In the genomic region with DNA sequence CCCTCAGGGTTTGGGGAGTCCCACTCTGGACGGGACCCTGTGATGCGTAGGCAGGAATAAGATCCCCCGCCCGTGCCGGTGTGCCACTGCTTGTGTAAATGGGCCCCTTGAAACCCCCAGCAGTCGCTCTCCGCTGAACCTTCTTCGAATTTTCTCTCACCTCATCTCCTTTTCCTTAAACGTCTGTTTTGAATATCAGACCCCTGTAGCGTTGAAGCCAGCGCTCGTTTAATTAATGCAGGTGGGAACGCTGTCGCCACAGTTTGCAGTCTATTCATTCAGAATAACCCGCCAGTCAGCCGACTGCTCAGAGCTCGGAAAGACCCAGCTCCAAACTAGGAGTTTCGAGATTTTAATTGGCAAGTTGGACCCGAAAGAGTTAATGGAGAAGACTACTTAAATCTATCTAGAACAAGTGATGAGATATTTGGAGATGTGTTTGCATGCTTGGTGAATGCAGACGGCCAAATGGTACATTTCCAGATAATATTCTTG, we compare ENCODE assay signal across 8 cellular contexts. TPM values are rescaled to one million over a fixed set of nuclear protein-coding genes. Genes with fewer than 3 reads are reported as not detected.
DNase-seq lines count a peak whose midpoint lies in the region; ATAC-seq and TF ChIP-seq lines count a peak whose summit lies in the region.

No MANE protein-coding gene starts in this region.

- H3K9me3 ChIP-seq in cardiac muscle cell (ENCODE audit: low read depth) (no peaks in the 10 kb centered on the region), stomach smooth muscle (ENCODE audit: control insufficient read depth in 2 of 2, low read length in 2 of 2) (no peaks in the 10 kb centered on the region)

- H3K27ac ChIP-seq in cardiac muscle cell (peak overlapping the region; percentile 77), HL-60 (replicated peaks) (peak overlapping the region; percentile 78), stomach smooth muscle (ENCODE audit: low read length) (peak overlapping the region; percentile 74)

- H3K4me3 ChIP-seq in cardiac muscle cell (peak overlapping the region; percentile 94), HL-60 (replicated peaks; ENCODE audit: insufficient read depth, low read length) (peak overlapping the region; percentile 93), stomach smooth muscle (ENCODE audit: low read length in 2 of 2) (peak overlapping the region; percentile 93 to 96)

- TF ChIP-seq CTCF in cardiac muscle cell (IDR thresholded peaks at IDR 0.05; ENCODE audit: low read depth, low read length) (no peak), HL-60 (IDR thresholded peaks at IDR 0.05; ENCODE audit: insufficient read depth, low read length) (no peak)

- intact Hi-C loops in Right ventricle myocardium superior (cut with DNase I) = loop anchor here (5.0 kb wide), 1 partner anchor 98 kb away; a partner anchor contains a TSS

- peak overlapping the region; percentile 88 for H3K27ac Mint-ChIP-seq in activated naive CD8-positive, alpha-beta T cell treated with anti-CD3 and anti-CD28 coated beads, Interleukin-2, amount 50 U/mL, for 24 hours

- H3K36me3 ChIP-seq in cardiac muscle cell (peaks cover 8% of the 10 kb centered on the region), stomach smooth muscle (ENCODE audit: control insufficient read depth in 2 of 2, insufficient read depth in 2 of 2, low read length in 2 of 2) (peaks cover 0 to 4% of the 10 kb centered on the region in 2 donors)

- peaks cover 27% of the 10 kb centered on the region for H3K4me1 Mint-ChIP-seq in activated naive CD8-positive, alpha-beta T cell treated with anti-CD3 and anti-CD28 coated beads, Interleukin-2, amount 50 U/mL, for 24 hours

- DNase-seq in cardiac muscle cell (ENCODE audit: low read depth in 1 of 2, low spot score in 1 of 2) (peak; percentile 12 to 16), Right ventricle myocardium superior (no peak), HL-60 (ENCODE audit: low read depth in 1 of 2, low spot score in 1 of 2) (no peak), inferior parietal cortex (ENCODE audit: extremely low spot score) (peak; percentile 28), germinal center (ENCODE audit: low spot score) (no peak)
- DNase-seq in activated naive CD8-positive, alpha-beta T cell treated with anti-CD3 and anti-CD28 coated beads, Interleukin-2, amount 50 U/mL, for 24 hours = no peak

- no peak for ATAC-seq in Right ventricle myocardium superior (ENCODE audit: poor library complexity)
- peak; percentile 18 for ATAC-seq in activated naive CD8-positive, alpha-beta T cell treated with anti-CD3 and anti-CD28 coated beads, Interleukin-2, amount 50 U/mL, for 24 hours
- no peak for ATAC-seq in HG03196 (IDR thresholded peaks at IDR 0.05; ENCODE audit: unreplicated experiment)

- H3K9ac ChIP-seq in stomach smooth muscle (ENCODE audit: low read length in 2 of 2) = peak overlapping the region; percentile 90 to 94

- H3K4me1 ChIP-seq in cardiac muscle cell (ENCODE audit: low read depth) (peaks cover 9% of the 10 kb centered on the region), stomach smooth muscle (ENCODE audit: control insufficient read depth, insufficient read depth, low read length) (peaks cover 3% of the 10 kb centered on the region)

- peaks cover 18% of the 10 kb centered on the region for H3K36me3 Mint-ChIP-seq in activated naive CD8-positive, alpha-beta T cell treated with anti-CD3 and anti-CD28 coated beads, Interleukin-2, amount 50 U/mL, for 24 hours (ENCODE audit: low read depth)

- peak overlapping the region; percentile 94 for H3K4me3 Mint-ChIP-seq in activated naive CD8-positive, alpha-beta T cell treated with anti-CD3 and anti-CD28 coated beads, Interleukin-2, amount 50 U/mL, for 24 hours

- H3K27me3 ChIP-seq in cardiac muscle cell (no peaks in the 10 kb centered on the region), HL-60 (ENCODE audit: insufficient read depth, poor library complexity, severe bottlenecking) (no peaks in the 10 kb centered on the region), stomach smooth muscle (ENCODE audit: control insufficient read depth in 1 of 2, insufficient read depth in 2 of 2, low read length in 2 of 2) (no peaks in the 10 kb centered on the region)

- no peaks in the 10 kb centered on the region for H3K9me3 Mint-ChIP-seq in activated naive CD8-positive, alpha-beta T cell treated with anti-CD3 and anti-CD28 coated beads, Interleukin-2, amount 50 U/mL, for 24 hours

- peaks cover 2% of the 10 kb centered on the region for H3K27me3 Mint-ChIP-seq in activated naive CD8-positive, alpha-beta T cell treated with anti-CD3 and anti-CD28 coated beads, Interleukin-2, amount 50 U/mL, for 24 hours

RNA-seq across cellular contexts. Expression of a gene that starts 0.7 kb away (rescaled TPM):
- total RNA-seq in cardiac muscle cell = 8.5 and 15.5 TPM in 2 replicates
- 22.7 and 24.8 TPM in 2 replicates for polyA plus RNA-seq in cardiac muscle cell
- total RNA-seq in Right ventricle myocardium superior = 32.9 TPM

Comparison
In these comparisons a context has a peak if more than half of its experiments do, and no peak if none do; other contexts are left out.
1. DNase-seq: peak in cardiac muscle cell (2 of 2) and inferior parietal cortex (single experiment); none in Right ventricle myocardium superior (single experiment), HL-60 (0 of 2), activated naive CD8-positive, alpha-beta T cell treated with anti-CD3 and anti-CD28 coated beads, Interleukin-2, amount 50 U/mL, for 24 hours (single experiment) and germinal center (single experiment).
2. Peak in every context shown above with its lines, with median percentiles within 50 percentile points of each other: H3K27ac ChIP-seq and H3K4me3 ChIP-seq.